In genomic region chr1:160451859-160452232, GRCh38 we compare ENCODE assay signal across 13 cellular contexts. TPM values are rescaled to one million over a fixed set of nuclear protein-coding genes. Genes with fewer than 3 reads are reported as not detected.
A peak's percentile ranks its signal among the peaks of the same experiment; 100 is the strongest.
DNase-seq lines count a peak whose midpoint lies in the region; ATAC-seq, FAIRE-seq and TF ChIP-seq lines count a peak whose summit lies in the region.
"Had no signal": no experiment of that assay in that cellular context is flagged by ENCODE, and none has a peak within 500 bp of the region (broad histone marks: within the 10 kb centered on the region; RNA-seq: fewer than 3 reads in every experiment).

No MANE protein-coding gene starts in this region.

- POLR2A ChIA-PET in CD4-positive, alpha-beta T cell (lab: Charles Lee): interaction anchor here (0.9 to 2.2 kb wide), 8 partner anchors 12 to 113 kb away, joined by 3 to 10 read pairs (median 4); no protein-coding TSS in a partner anchor
- POLR2A ChIA-PET in activated CD4-positive, alpha-beta memory T cell treated with anti-CD3 and anti-CD28 coated beads, Interleukin-2, amount 10 ng/mL, durations not matched to agents 7 days and 5 days (lab: Charles Lee): interaction anchor here (0.8 to 1.9 kb wide), 11 partner anchors 9 to 155 kb away, joined by 3 to 14 read pairs (median 5); no protein-coding TSS in a partner anchor

- intact Hi-C loops in CD4-positive, alpha-beta T cell (cut with DNase I, micrococcal nuclease): no loop called here
- intact Hi-C loops in body of pancreas (cut with DNase I): no loop called here

- H3K36me3 ChIP-seq in body of pancreas (replicated peaks in 1 of 2; ENCODE audit: insufficient read depth in 1 of 2, low read depth in 2 of 2): no peaks in the 10 kb centered on the region
- H3K36me3 ChIP-seq: transverse colon had no signal

- DNase-seq in CD4-positive, alpha-beta T cell: no peak
- DNase-seq in activated CD4-positive, alpha-beta memory T cell treated with anti-CD3 and anti-CD28 coated beads, Interleukin-2, amount 10 ng/mL, durations not matched to agents 7 days and 5 days: no peak
- DNase-seq in body of pancreas (no peak), D721Med (ENCODE audit: insufficient read length, low spot score) (no peak), HUDEP-2 (lab: John Stamatoyannopoulos, UW; ENCODE audit: unreplicated experiment in 76 of 76) (no peak), DMS 273 (lab: John Stamatoyannopoulos, UW; ENCODE audit: unreplicated experiment) (no peak)
- DNase-seq: T1000, transverse colon had no signal

- no peak for FAIRE-seq in D721Med (lab: Jason Lieb, UNC)

- no peak for ATAC-seq in CD4-positive, alpha-beta T cell (ENCODE audit: poor library complexity)
- ATAC-seq in GM18873 (IDR thresholded peaks at IDR 0.05; ENCODE audit: low FRiP score, unreplicated experiment) (peak; percentile 17), HG02798 (IDR thresholded peaks at IDR 0.05; ENCODE audit: poor library complexity, unreplicated experiment) (peak; percentile 49), body of pancreas (no peak)
- ATAC-seq: sciatic nerve had no signal

- TF ChIP-seq CTCF in CD4-positive, alpha-beta T cell (IDR thresholded peaks at IDR 0.05): no peak
- no peak for TF ChIP-seq CTCF in body of pancreas (IDR thresholded peaks at IDR 0.05)
- no peak for TF ChIP-seq CTCF in D721Med (IDR thresholded peaks at IDR 0.05; ENCODE audit: insufficient read depth, missing control alignments)

- no peaks in the 10 kb centered on the region for H3K9me3 Mint-ChIP-seq in CD4-positive, alpha-beta T cell
- H3K9me3 Mint-ChIP-seq in activated CD4-positive, alpha-beta memory T cell treated with anti-CD3 and anti-CD28 coated beads, Interleukin-2, amount 10 ng/mL, durations not matched to agents 7 days and 5 days: peaks cover 3% of the 10 kb centered on the region

- H3K27me3 Mint-ChIP-seq in CD4-positive, alpha-beta T cell: no peaks in the 10 kb centered on the region
- no peaks in the 10 kb centered on the region for H3K27me3 Mint-ChIP-seq in activated CD4-positive, alpha-beta memory T cell treated with anti-CD3 and anti-CD28 coated beads, Interleukin-2, amount 10 ng/mL, durations not matched to agents 7 days and 5 days

- peaks cover 14% of the 10 kb centered on the region for H3K4me1 ChIP-seq in body of pancreas

- CTCF ChIA-PET in CD4-positive, alpha-beta T cell (lab: Charles Lee): no interaction called here
- CTCF ChIA-PET in activated CD4-positive, alpha-beta memory T cell treated with anti-CD3 and anti-CD28 coated beads, Interleukin-2, amount 10 ng/mL, durations not matched to agents 7 days and 5 days (lab: Charles Lee): interaction anchor here (0.5 to 1.5 kb wide), 9 partner anchors 9 to 538 kb away, joined by 3 to 5 read pairs (median 4); no protein-coding TSS in a partner anchor

- no peak overlapping the region for H3K27ac ChIP-seq in CD4-positive, alpha-beta T cell (ENCODE audit: low read depth, low read length)
- H3K27ac ChIP-seq in body of pancreas: no peak overlapping the region
- H3K27ac ChIP-seq: C4-2B, HL-60, transverse colon had no signal

- peak overlapping the region; percentile 67 for H3K27ac Mint-ChIP-seq in CD4-positive, alpha-beta T cell
- H3K27ac Mint-ChIP-seq in activated CD4-positive, alpha-beta memory T cell treated with anti-CD3 and anti-CD28 coated beads, Interleukin-2, amount 10 ng/mL, durations not matched to agents 7 days and 5 days: peak overlapping the region; percentile 63

- H3K4me3 ChIP-seq in body of pancreas: no peak overlapping the region
- H3K4me3 ChIP-seq: transverse colon had no signal

- peak overlapping the region; percentile 39 for H3K4me3 Mint-ChIP-seq in CD4-positive, alpha-beta T cell
- peak overlapping the region; percentile 18 for H3K4me3 Mint-ChIP-seq in activated CD4-positive, alpha-beta memory T cell treated with anti-CD3 and anti-CD28 coated beads, Interleukin-2, amount 10 ng/mL, durations not matched to agents 7 days and 5 days

- WGBS in body of pancreas, 2 donors: 44 to 94% methylated on average over 1 of the region's 1 CpG

- TF ChIP-seq POLR2A in body of pancreas (IDR thresholded peaks at IDR 0.05): no peak

- peaks cover 73% of the 10 kb centered on the region for H3K4me1 Mint-ChIP-seq in CD4-positive, alpha-beta T cell (ENCODE audit: low read depth)
- peaks cover 68% of the 10 kb centered on the region for H3K4me1 Mint-ChIP-seq in activated CD4-positive, alpha-beta memory T cell treated with anti-CD3 and anti-CD28 coated beads, Interleukin-2, amount 10 ng/mL, durations not matched to agents 7 days and 5 days

- H3K27me3 ChIP-seq in CD4-positive, alpha-beta T cell (ENCODE audit: control insufficient read depth, insufficient read depth, low read length): no peaks in the 10 kb centered on the region
- H3K27me3 ChIP-seq in body of pancreas: no peaks in the 10 kb centered on the region
- H3K27me3 ChIP-seq: transverse colon had no signal

- H3K36me3 Mint-ChIP-seq in CD4-positive, alpha-beta T cell (ENCODE audit: low read depth): no peaks in the 10 kb centered on the region
- peaks cover 3% of the 10 kb centered on the region for H3K36me3 Mint-ChIP-seq in activated CD4-positive, alpha-beta memory T cell treated with anti-CD3 and anti-CD28 coated beads, Interleukin-2, amount 10 ng/mL, durations not matched to agents 7 days and 5 days (ENCODE audit: low read depth)

- no peaks in the 10 kb centered on the region for H3K9me3 ChIP-seq in CD4-positive, alpha-beta T cell (ENCODE audit: control insufficient read depth, low read length)
- no peaks in the 10 kb centered on the region for H3K9me3 ChIP-seq in body of pancreas
- H3K9me3 ChIP-seq: transverse colon had no signal

RNA-seq across cellular contexts. Expression of gene VANGL2, which starts 51.5 kb away (rescaled TPM):
- total RNA-seq in CD4-positive, alpha-beta T cell: not detected
- total RNA-seq in activated CD4-positive, alpha-beta memory T cell treated with anti-CD3 and anti-CD28 coated beads, Interleukin-2, amount 10 ng/mL, durations not matched to agents 7 days and 5 days: not detected
- 1 to 10 TPM; 3.6 to 7.8 TPM for total RNA-seq in body of pancreas

Comparison
In these comparisons a context has a peak if more than half of its experiments do, and no peak if none do; other contexts are left out.
1. ATAC-seq: peak in GM18873 (single experiment) and HG02798 (single experiment); none in CD4-positive, alpha-beta T cell (single experiment) and body of pancreas (single experiment).
2. RNA of gene VANGL2, which starts 51.5 kb away (total RNA-seq): 3.6 to 7.8 TPM in body of pancreas; not detected in CD4-positive, alpha-beta T cell and not detected in activated CD4-positive, alpha-beta memory T cell treated with anti-CD3 and anti-CD28 coated beads, Interleukin-2, amount 10 ng/mL, durations not matched to agents 7 days and 5 days; every median in the first group is over 4 times any median in the second.